Comparison of ENCODE assay signal across 15 cellular contexts in genomic region chr20:20457392-20458126, GRCh38.
DNase-seq lines count a peak whose midpoint lies in the region; ATAC-seq and TF ChIP-seq lines count a peak whose summit lies in the region.
"Had no signal": no experiment of that assay in that cellular context is flagged by ENCODE, and none has a peak within 500 bp of the region (broad histone marks: within the 10 kb centered on the region; RNA-seq: fewer than 3 reads in every experiment).

No MANE protein-coding gene starts in this region.

- peaks cover 14% of the 10 kb centered on the region for H3K4me1 Mint-ChIP-seq in T-helper 17 cell

- no peaks in the 10 kb centered on the region for H3K36me3 Mint-ChIP-seq in T-helper 17 cell (ENCODE audit: low read depth)

- H3K4me3 ChIP-seq in LNCaP clone FGC (ENCODE audit: low read depth, low read length): no peak overlapping the region
- H3K4me3 ChIP-seq: colonic mucosa had no signal

- no peaks in the 10 kb centered on the region for H3K27me3 Mint-ChIP-seq in T-helper 17 cell

- TF ChIP-seq CTCF in LNCaP clone FGC (IDR thresholded peaks at IDR 0.05; ENCODE audit: control insufficient read depth, extremely low read depth, insufficient read depth): no peak
- TF ChIP-seq CTCF in GM10266 (IDR thresholded peaks at IDR 0.05; ENCODE audit: control insufficient read depth, insufficient read depth, low read depth, missing control alignments): no peak

- H3K27ac Mint-ChIP-seq in T-helper 17 cell: peak overlapping the region; percentile 47
- H3K27ac Mint-ChIP-seq: nephron had no signal

- H3K4me3 Mint-ChIP-seq in T-helper 17 cell: no peak overlapping the region
- H3K4me3 Mint-ChIP-seq: nephron had no signal

- intact Hi-C loops in left colon (cut with DNase I, micrococcal nuclease): no loop called here

- no peaks in the 10 kb centered on the region for H3K9me3 ChIP-seq in T-helper 17 cell (ENCODE audit: control insufficient read depth, low read length, poor library complexity, severe bottlenecking)
- H3K9me3 ChIP-seq: colonic mucosa had no signal

- ATAC-seq in T-helper 17 cell: no peak
- ATAC-seq in left colon: peak; percentile 73
- ATAC-seq in GM18858 (IDR thresholded peaks at IDR 0.05; ENCODE audit: unreplicated experiment): no peak

- DNase-seq in NCI-H1417 (lab: John Stamatoyannopoulos, UW) (peak in 2 of 3 experiments; percentile 33 to 72), NCI-H1417 treated with DMSO at 0.1 percent for 48 hours (lab: John Stamatoyannopoulos, UW) (no peak), LNCaP clone FGC (ENCODE audit: low read depth) (peak; percentile 56), T-helper 17 cell (no peak), left colon (no peak), GM10266 (ENCODE audit: extremely low spot score) (no peak), T-helper 2 cell (no peak)
- DNase-seq: activated gamma-delta T cell treated with Interleukin-2 at 50 U/mL for 16 hours, Calu3, colonic mucosa, NCI-H2029 treated with DMSO at 0.1 percent for 48 hours, trophoblast cell, WERI-Rb-1 had no signal

Comparison
In these comparisons a context has a peak if more than half of its experiments do, and no peak if none do; other contexts are left out.
1. DNase-seq: peak in NCI-H1417 (2 of 3) and LNCaP clone FGC (single experiment); none in NCI-H1417 treated with DMSO at 0.1 percent for 48 hours (single experiment), T-helper 17 cell (0 of 3), left colon (0 of 2), GM10266 (single experiment) and T-helper 2 cell (0 of 5).